In the genomic region with DNA sequence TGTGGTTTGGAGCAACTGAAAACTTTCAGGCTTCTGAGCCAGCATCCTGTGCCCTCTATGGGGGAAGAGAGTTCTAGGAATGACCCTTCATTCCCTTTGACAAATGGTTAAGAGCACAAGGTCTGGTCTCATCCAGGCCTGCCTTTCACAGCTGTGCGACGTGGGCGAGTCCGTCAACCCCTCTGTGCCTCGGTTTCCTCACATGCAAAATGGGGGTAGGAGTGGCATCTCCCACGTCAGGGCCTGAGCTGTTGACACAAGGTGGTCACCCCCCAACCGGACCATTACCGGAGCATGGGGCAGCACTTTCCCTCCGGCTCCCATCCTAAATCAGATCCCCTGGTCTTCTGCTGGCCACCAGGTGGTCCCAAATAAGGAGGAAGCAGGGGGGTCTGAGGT, we compare ENCODE assay signal across 19 cellular contexts.
DNase-seq lines count a peak whose midpoint lies in the region; FAIRE-seq and TF ChIP-seq lines count a peak whose summit lies in the region.
"Had no signal": no experiment of that assay in that cellular context is flagged by ENCODE, and none has a peak within 500 bp of the region (broad histone marks: within the 10 kb centered on the region; RNA-seq: fewer than 3 reads in every experiment).

No MANE protein-coding gene starts in this region.

- H3K9me3 ChIP-seq in skeletal muscle tissue (ENCODE audit: control insufficient read depth in 3 of 3, low read length in 3 of 3): no peaks in the 10 kb centered on the region

- TF ChIP-seq POLR2A in H54 (IDR thresholded peaks at IDR 0.05; ENCODE audit: low read depth, low read length): no peak

- peak; percentile 56 for DNase-seq in chondrocyte (ENCODE audit: low spot score)
- DNase-seq in posterior vena cava (ENCODE audit: low spot score): peak; percentile 65
- no peak for DNase-seq in stimulated activated CD4-positive, alpha-beta T cell treated with anti-CD3 and anti-CD28 coated beads, Interleukin-4, amount 100 ng/mL, for 4 hours
- DNase-seq in H54 (ENCODE audit: insufficient read length, low spot score): no peak
- DNase-seq in COLO668 (lab: John Stamatoyannopoulos, UW; ENCODE audit: unreplicated experiment): no peak
- DNase-seq: Calu3; CD4-positive, alpha-beta T cell; CD8-positive, alpha-beta memory T cell; COR-L47; DMS53; DMS79 treated with DMSO at 0.1 percent for 48 hours; GF-D8; GM23248; H9 had no signal

- peak overlapping the region in 1 of 3 donors; percentile 2 for H3K4me3 ChIP-seq in skeletal muscle tissue (ENCODE audit: low read length in 3 of 3)
- H3K4me3 ChIP-seq: GM23248 had no signal

- peak overlapping the region in 1 of 3 donors; percentile 19 for H3K9ac ChIP-seq in skeletal muscle tissue (ENCODE audit: low read depth in 1 of 3, low read length in 3 of 3)
- H3K9ac ChIP-seq: GM23248 had no signal

- no peak overlapping the region for H3K27ac Mint-ChIP-seq in chondrocyte (ENCODE audit: unreplicated experiment)
- H3K27ac Mint-ChIP-seq: CD14-positive monocyte, H9 had no signal

- TF ChIP-seq CTCF in chondrocyte (IDR thresholded peaks at IDR 0.05): no peak

- H3K36me3 ChIP-seq in skeletal muscle tissue (ENCODE audit: control insufficient read depth in 3 of 3, insufficient read depth in 3 of 3, low read length in 3 of 3): no peaks in the 10 kb centered on the region

- FAIRE-seq in H54 (lab: Jason Lieb, UNC): no peak
- FAIRE-seq: GM12891, GM18507, H1 had no signal

- H3K4me1 Mint-ChIP-seq in chondrocyte (ENCODE audit: low read depth): peaks cover 43% of the 10 kb centered on the region
- H3K4me1 Mint-ChIP-seq: CD14-positive monocyte had no signal

- H3K4me1 ChIP-seq in skeletal muscle tissue (ENCODE audit: control insufficient read depth in 3 of 3, insufficient read depth in 3 of 3, low read length in 3 of 3): peaks cover 56 to 82% (median 58%) of the 10 kb centered on the region in 3 donors

- no peaks in the 10 kb centered on the region for H3K27me3 ChIP-seq in skeletal muscle tissue (ENCODE audit: control insufficient read depth in 3 of 3, insufficient read depth in 3 of 3, low read length in 3 of 3)

- no peaks in the 10 kb centered on the region for H3K27me3 Mint-ChIP-seq in chondrocyte (ENCODE audit: low read depth)
- H3K27me3 Mint-ChIP-seq: CD4-positive, alpha-beta T cell; CD8-positive, alpha-beta memory T cell had no signal

- no peak overlapping the region for H3K4me3 Mint-ChIP-seq in chondrocyte (ENCODE audit: unreplicated experiment)
- H3K4me3 Mint-ChIP-seq: CD14-positive monocyte; CD4-positive, alpha-beta T cell; CD8-positive, alpha-beta memory T cell; H9 had no signal

- H3K36me3 Mint-ChIP-seq in chondrocyte (ENCODE audit: low read depth): no peaks in the 10 kb centered on the region
- H3K36me3 Mint-ChIP-seq: CD14-positive monocyte; CD8-positive, alpha-beta memory T cell had no signal

- intact Hi-C loops in posterior vena cava (cut with DNase I): no loop called here

- H3K9me3 Mint-ChIP-seq in chondrocyte (ENCODE audit: low read depth): no peaks in the 10 kb centered on the region
- H3K9me3 Mint-ChIP-seq: CD14-positive monocyte; CD4-positive, alpha-beta T cell; CD8-positive, alpha-beta memory T cell; H9 had no signal

- peak overlapping the region; percentile 55 for H3K27ac ChIP-seq in skeletal muscle tissue (ENCODE audit: low read depth, low read length)
- H3K27ac ChIP-seq: GM23248 had no signal

Comparison
In these comparisons a context has a peak if more than half of its experiments do, and no peak if none do; other contexts are left out.
1. DNase-seq: peak in chondrocyte (single experiment) and posterior vena cava (single experiment); none in stimulated activated CD4-positive, alpha-beta T cell treated with anti-CD3 and anti-CD28 coated beads, Interleukin-4, amount 100 ng/mL, for 4 hours (0 of 2), H54 (single experiment) and COLO668 (single experiment).